ENCODE assay signal across 20 cellular contexts in the genomic region with DNA sequence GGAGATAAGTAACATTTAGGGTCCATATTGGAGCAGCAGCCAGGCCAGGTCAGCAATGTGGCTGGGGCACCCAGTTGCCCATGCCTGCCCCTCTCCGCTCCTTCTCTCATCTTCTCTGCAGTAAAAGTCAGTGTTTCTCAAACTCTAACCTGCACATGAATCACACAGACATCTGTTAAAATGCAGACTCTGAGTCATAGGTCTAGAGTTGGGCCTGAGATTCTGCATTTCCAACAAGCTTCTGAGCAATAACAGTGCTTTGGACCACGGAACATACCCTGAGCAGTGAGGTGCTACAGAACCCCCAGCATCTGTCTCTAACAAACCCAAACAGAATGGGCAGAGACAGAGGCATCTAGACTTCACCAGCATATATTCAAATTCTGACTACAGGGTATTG.
"Had no signal": no experiment of that assay in that cellular context is flagged by ENCODE, and none has a peak within 500 bp of the region (broad histone marks: within the 10 kb centered on the region; RNA-seq: fewer than 3 reads in every experiment).

No MANE protein-coding gene starts in this region.

- DNase-seq: activated CD4-positive, alpha-beta T cell treated with anti-CD3 and anti-CD28 coated beads, Interleukin-2, amount 10 ng/mL, durations not matched to agents 24 days and 14 days; activated CD8-positive, alpha-beta memory T cell treated with anti-CD3 and anti-CD28 coated beads, Interleukin-2, amount 50 U/mL, for 48 hours; activated naive CD4-positive, alpha-beta T cell treated with anti-CD3 and anti-CD28 coated beads for 36 hours; amniotic stem cell; caudate nucleus; colonic mucosa; endodermal cell; foreskin fibroblast; left colon; lower lobe of right lung; naive thymus-derived CD8-positive, alpha-beta T cell; spleen; stimulated activated naive B cell treated with anti-CD40 and anti-IgM and Interleukin-4, amounts not matched to agents 10 μg/mL and 1 μg/mL and 100 μg/mL, for 72 hours; SW 1271; tibial artery had no signal

- H3K27ac Mint-ChIP-seq: activated CD4-positive, alpha-beta T cell treated with anti-CD3 and anti-CD28 coated beads, Interleukin-2, amount 10 ng/mL, durations not matched to agents 24 days and 14 days; activated naive CD4-positive, alpha-beta T cell treated with anti-CD3 and anti-CD28 coated beads for 36 hours; endodermal cell; stimulated activated naive B cell treated with anti-CD40 and anti-IgM and Interleukin-4, amounts not matched to agents 10 μg/mL and 1 μg/mL and 100 μg/mL, for 72 hours had no signal

- H3K9ac ChIP-seq: parathyroid adenoma had no signal

- H2AFZ ChIP-seq: hepatocyte, parathyroid adenoma had no signal

- H3K4me3 ChIP-seq: colonic mucosa, hepatocyte, lower lobe of right lung, SJSA1, spleen, tibial artery had no signal

- H3K4me1 ChIP-seq: colonic mucosa, lower lobe of right lung, parathyroid adenoma, SJSA1, tibial artery had no signal

- H3K4me2 ChIP-seq: hepatocyte had no signal

- H3K4me1 Mint-ChIP-seq: endodermal cell had no signal

- H3K27me3 Mint-ChIP-seq: activated CD4-positive, alpha-beta T cell treated with anti-CD3 and anti-CD28 coated beads, Interleukin-2, amount 10 ng/mL, durations not matched to agents 24 days and 14 days; naive thymus-derived CD8-positive, alpha-beta T cell; stimulated activated naive B cell treated with anti-CD40 and anti-IgM and Interleukin-4, amounts not matched to agents 10 μg/mL and 1 μg/mL and 100 μg/mL, for 72 hours had no signal

- H3K9me3 Mint-ChIP-seq: activated CD4-positive, alpha-beta T cell treated with anti-CD3 and anti-CD28 coated beads, Interleukin-2, amount 10 ng/mL, durations not matched to agents 24 days and 14 days; activated naive CD4-positive, alpha-beta T cell treated with anti-CD3 and anti-CD28 coated beads for 36 hours; endodermal cell; naive thymus-derived CD8-positive, alpha-beta T cell; stimulated activated naive B cell treated with anti-CD40 and anti-IgM and Interleukin-4, amounts not matched to agents 10 μg/mL and 1 μg/mL and 100 μg/mL, for 72 hours had no signal

- H3K9me3 ChIP-seq: colonic mucosa, lower lobe of right lung, SJSA1, spleen, tibial artery had no signal

- H3K4me3 Mint-ChIP-seq: activated CD4-positive, alpha-beta T cell treated with anti-CD3 and anti-CD28 coated beads, Interleukin-2, amount 10 ng/mL, durations not matched to agents 24 days and 14 days; activated naive CD4-positive, alpha-beta T cell treated with anti-CD3 and anti-CD28 coated beads for 36 hours; endodermal cell; naive thymus-derived CD8-positive, alpha-beta T cell; stimulated activated naive B cell treated with anti-CD40 and anti-IgM and Interleukin-4, amounts not matched to agents 10 μg/mL and 1 μg/mL and 100 μg/mL, for 72 hours had no signal

- ATAC-seq: left colon; lower lobe of right lung; naive thymus-derived CD8-positive, alpha-beta T cell; sciatic nerve; stimulated activated naive B cell treated with anti-CD40 and anti-IgM and Interleukin-4, amounts not matched to agents 10 μg/mL and 1 μg/mL and 100 μg/mL, for 72 hours had no signal

- H3K36me3 ChIP-seq: colonic mucosa had no signal

- H3K27ac ChIP-seq: colonic mucosa, epithelial cell of prostate, hepatocyte, lower lobe of right lung, parathyroid adenoma, SJSA1, spleen, tibial artery had no signal

- H3K27me3 ChIP-seq: colonic mucosa, hepatocyte, SJSA1, spleen, tibial artery had no signal
